ENCODE assay signal across 11 cellular contexts in genomic region chr15:38226867-38227266, GRCh38. TPM values are rescaled to one million over a fixed set of nuclear protein-coding genes. Genes with fewer than 3 reads are reported as not detected.
DNase-seq lines count a peak whose midpoint lies in the region; ATAC-seq and TF ChIP-seq lines count a peak whose summit lies in the region.
"Had no signal": no experiment of that assay in that cellular context is flagged by ENCODE, and none has a peak within 500 bp of the region (broad histone marks: within the 10 kb centered on the region; RNA-seq: fewer than 3 reads in every experiment).

No MANE protein-coding gene starts in this region.

- no TSS peak for BruUV-seq in OCI-LY7 (replicated peaks; lab: Mats Ljungman, UMichigan)

- CTCF ChIA-PET in OCI-LY7 (lab: Charles Lee; ENCODE audit: unreplicated experiment): no interaction called here

- no peaks in the 10 kb centered on the region for H3K9me3 ChIP-seq in OCI-LY7 (ENCODE audit: low read length)
- H3K9me3 ChIP-seq: BLaER1 treated with 17β-estradiol and CSF1 and Interleukin-3, amounts not matched to agents 10 nM and 100 nM; lower lobe of right lung had no signal

- DNase-seq in A172 (ENCODE audit: low spot score) (peak; percentile 74), choroid plexus epithelial cell (ENCODE audit: low read depth) (peak; percentile 84), kidney tubule cell (ENCODE audit: low spot score) (peak; percentile 93), OCI-LY7 (ENCODE audit: low spot score) (no peak), NCI-H2196 treated with DMSO at 0.1 percent for 48 hours (lab: John Stamatoyannopoulos, UW; ENCODE audit: unreplicated experiment) (no peak), NCI-H2196 (lab: John Stamatoyannopoulos, UW; ENCODE audit: unreplicated experiment) (no peak)
- DNase-seq: lower lobe of right lung, NCI-H187 treated with DMSO at 0.1 percent for 48 hours had no signal

- intact Hi-C loops in OCI-LY7 (cut with micrococcal nuclease; ENCODE audit: unreplicated experiment): no loop called here

- no peak for TF ChIP-seq EP300 in Ishikawa (IDR thresholded peaks at IDR 0.05; ENCODE audit: borderline replicate concordance)

- H4K20me1 ChIP-seq in OCI-LY7 (ENCODE audit: insufficient read depth, low read length): no peaks in the 10 kb centered on the region
- H4K20me1 ChIP-seq: BLaER1 treated with 17β-estradiol and CSF1 and Interleukin-3, amounts not matched to agents 10 nM and 100 nM had no signal

- ATAC-seq in HG02678 (IDR thresholded peaks at IDR 0.05; ENCODE audit: unreplicated experiment): no peak

- H3K79me2 ChIP-seq in OCI-LY7 (ENCODE audit: insufficient read depth, low read depth, low read length): no peaks in the 10 kb centered on the region

- H3K4me2 ChIP-seq in OCI-LY7 (ENCODE audit: low read length): no peak overlapping the region

- H3K4me3 ChIP-seq in choroid plexus epithelial cell (ENCODE audit: low read depth, low read length) (no peak overlapping the region), OCI-LY7 (ENCODE audit: low read depth, low read length, poor library complexity, severe bottlenecking) (no peak overlapping the region)
- H3K4me3 ChIP-seq: BLaER1 treated with 17β-estradiol and CSF1 and Interleukin-3, amounts not matched to agents 10 nM and 100 nM; lower lobe of right lung had no signal

- peaks cover 11% of the 10 kb centered on the region for H3K4me1 ChIP-seq in OCI-LY7 (ENCODE audit: insufficient read depth, low read length, poor library complexity, severe bottlenecking)
- H3K4me1 ChIP-seq: lower lobe of right lung had no signal

- H2AFZ ChIP-seq in OCI-LY7 (ENCODE audit: low read length): no peak overlapping the region

- TF ChIP-seq CTCF in choroid plexus epithelial cell (conservative IDR thresholded peaks at IDR 0.05; ENCODE audit: low read depth, low read length) (no peak), OCI-LY7 (conservative IDR thresholded peaks at IDR 0.05; ENCODE audit: low read length) (no peak)

- H3K27ac ChIP-seq in OCI-LY7 (ENCODE audit: low read depth, low read length, poor library complexity, severe bottlenecking): no peak overlapping the region
- H3K27ac ChIP-seq: BLaER1 treated with 17β-estradiol and CSF1 and Interleukin-3, amounts not matched to agents 10 nM and 100 nM; lower lobe of right lung had no signal

- H3K9me2 ChIP-seq in OCI-LY7 (ENCODE audit: insufficient read depth, low read length): no peaks in the 10 kb centered on the region

- H3K36me3 ChIP-seq in OCI-LY7 (ENCODE audit: insufficient read depth, low read length): no peaks in the 10 kb centered on the region
- H3K36me3 ChIP-seq: BLaER1 treated with 17β-estradiol and CSF1 and Interleukin-3, amounts not matched to agents 10 nM and 100 nM; lower lobe of right lung had no signal

- POLR2A ChIA-PET in OCI-LY7 (lab: Charles Lee): interaction anchor here (0.6 to 1.4 kb wide), 2 partner anchors 9 to 150 kb away, joined by 3 to 11 read pairs; no protein-coding TSS in a partner anchor

- no peak for TF ChIP-seq RAD21 in Ishikawa (IDR thresholded peaks at IDR 0.05; ENCODE audit: low read depth)

TF ChIP-seq in Ishikawa, 13 proteins besides CTCF, POLR2A, EP300 and RAD21:
- peak; percentile 44; the same call in 1 of the 2 replicates for TF ChIP-seq NFIC (IDR thresholded peaks at IDR 0.05)
- TF ChIP-seq ZBTB7A (IDR thresholded peaks at IDR 0.05; ENCODE audit: low read depth): no peak

RNA-seq across cellular contexts. Expression of gene SPRED1, which starts 25.8 kb away (rescaled TPM):
- total RNA-seq in A172 (2014; rRNA removed; shearing (Covaris generic)): 9.1 and 11.3 TPM in 2 replicates
- 7.5 and 9.6 TPM in 2 replicates for total RNA-seq in OCI-LY7 (2014; rRNA removed; shearing (Covaris generic))
- total RNA-seq in OCI-LY7 (2022): 19.9 and 21.1 TPM in 2 replicates

Comparison
In these comparisons a context has a peak if more than half of its experiments do, and no peak if none do; other contexts are left out.
1. DNase-seq: peak in A172 (single experiment), choroid plexus epithelial cell (single experiment) and kidney tubule cell (single experiment); none in OCI-LY7 (single experiment), NCI-H2196 treated with DMSO at 0.1 percent for 48 hours (single experiment) and NCI-H2196 (single experiment).